7 cellular contexts compared by ENCODE assay signal in genomic region chr17:61928101-61928436, GRCh38. TPM values are rescaled to one million over a fixed set of nuclear protein-coding genes. Genes with fewer than 3 reads are reported as not detected.
A peak's percentile ranks its signal among the peaks of the same experiment; 100 is the strongest.
DNase-seq lines count a peak whose midpoint lies in the region; ATAC-seq, FAIRE-seq and TF ChIP-seq lines count a peak whose summit lies in the region.

No MANE protein-coding gene starts in this region.

- peaks cover 6% of the 10 kb centered on the region for H3K36me3 ChIP-seq in H7 (replicated peaks; ENCODE audit: control insufficient read depth, insufficient read depth, low read length)
- H3K36me3 ChIP-seq in SJCRH30, result peaks cover 12% of the 10 kb centered on the region

- no peak for ATAC-seq in stimulated activated naive B cell treated with anti-CD40 and anti-IgM and Interleukin-4, amounts not matched to agents 10 μg/mL and 1 μg/mL and 100 μg/mL, for 72 hours (replicated peaks)
- ATAC-seq in HG02981 (IDR thresholded peaks at IDR 0.05; ENCODE audit: unreplicated experiment), result no peak

- H3K4me1 Mint-ChIP-seq in stimulated activated naive B cell treated with anti-CD40 and anti-IgM and Interleukin-4, amounts not matched to agents 10 μg/mL and 1 μg/mL and 100 μg/mL, for 72 hours, result peaks cover 8 to 14% of the 10 kb centered on the region in 2 donors

- H3K4me1 ChIP-seq in SJCRH30, result no peaks in the 10 kb centered on the region

- DNase-seq in H7, result no peak
- no peak for DNase-seq in SJCRH30
- DNase-seq in fibroblast of villous mesenchyme (ENCODE audit: low read depth), result no peak
- no peak for DNase-seq in stimulated activated naive B cell treated with anti-CD40 and anti-IgM and Interleukin-4, amounts not matched to agents 10 μg/mL and 1 μg/mL and 100 μg/mL, for 72 hours
- no peak for DNase-seq in frontal cortex (ENCODE audit: low spot score in 2 of 2)
- no peak for DNase-seq in UCSD-AML1 (lab: John Stamatoyannopoulos, UW; ENCODE audit: unreplicated experiment)

- H3K4me3 ChIP-seq in H7 (ENCODE audit: insufficient read depth, low read depth, low read length), result peak overlapping the region; percentile 89
- peak overlapping the region; percentile 74 for H3K4me3 ChIP-seq in SJCRH30
- peak overlapping the region; percentile 91 for H3K4me3 ChIP-seq in fibroblast of villous mesenchyme (ENCODE audit: low read depth, low read length)

- H3K36me3 Mint-ChIP-seq in stimulated activated naive B cell treated with anti-CD40 and anti-IgM and Interleukin-4, amounts not matched to agents 10 μg/mL and 1 μg/mL and 100 μg/mL, for 72 hours, result peaks cover 0 to 11% of the 10 kb centered on the region in 2 donors

- peaks cover 0 to 1% of the 10 kb centered on the region in 2 donors for H3K9me3 Mint-ChIP-seq in stimulated activated naive B cell treated with anti-CD40 and anti-IgM and Interleukin-4, amounts not matched to agents 10 μg/mL and 1 μg/mL and 100 μg/mL, for 72 hours

- peaks cover 0 to 5% of the 10 kb centered on the region in 2 donors for H3K27me3 Mint-ChIP-seq in stimulated activated naive B cell treated with anti-CD40 and anti-IgM and Interleukin-4, amounts not matched to agents 10 μg/mL and 1 μg/mL and 100 μg/mL, for 72 hours

- no peak for TF ChIP-seq CTCF in fibroblast of villous mesenchyme (IDR thresholded peaks at IDR 0.05; ENCODE audit: insufficient read depth, low read depth, low read length)

- peak overlapping the region; percentile 97 for H3K27ac Mint-ChIP-seq in stimulated activated naive B cell treated with anti-CD40 and anti-IgM and Interleukin-4, amounts not matched to agents 10 μg/mL and 1 μg/mL and 100 μg/mL, for 72 hours

- H3K27me3 ChIP-seq in H7 (ENCODE audit: control insufficient read depth, insufficient read depth, low read length) (no peaks in the 10 kb centered on the region), SJCRH30 (no peaks in the 10 kb centered on the region)

- peak overlapping the region; percentile 84 to 95 for H3K4me3 Mint-ChIP-seq in stimulated activated naive B cell treated with anti-CD40 and anti-IgM and Interleukin-4, amounts not matched to agents 10 μg/mL and 1 μg/mL and 100 μg/mL, for 72 hours

- H3K27ac ChIP-seq in SJCRH30, result peak overlapping the region; percentile 71

- no peak for FAIRE-seq in frontal cortex (lab: Jason Lieb, UNC)

- no peaks in the 10 kb centered on the region for H3K9me3 ChIP-seq in SJCRH30 (replicated peaks)

RNA-seq across cellular contexts. Expression of gene INTS2, which starts 0.3 kb away (rescaled TPM):
- 17.2 and 20.2 TPM in 2 replicates for total RNA-seq in H7 (2014; rRNA removed; shearing (Covaris generic))
- 28.0 and 32.8 TPM in 2 replicates for total RNA-seq in SJCRH30 (2014; rRNA removed; shearing (Covaris generic))
- total RNA-seq in fibroblast of villous mesenchyme (13.5 and 17.7 TPM in 2 replicates), frontal cortex (26.5 TPM)
